9 cellular contexts compared by ENCODE assay signal in the genomic region with DNA sequence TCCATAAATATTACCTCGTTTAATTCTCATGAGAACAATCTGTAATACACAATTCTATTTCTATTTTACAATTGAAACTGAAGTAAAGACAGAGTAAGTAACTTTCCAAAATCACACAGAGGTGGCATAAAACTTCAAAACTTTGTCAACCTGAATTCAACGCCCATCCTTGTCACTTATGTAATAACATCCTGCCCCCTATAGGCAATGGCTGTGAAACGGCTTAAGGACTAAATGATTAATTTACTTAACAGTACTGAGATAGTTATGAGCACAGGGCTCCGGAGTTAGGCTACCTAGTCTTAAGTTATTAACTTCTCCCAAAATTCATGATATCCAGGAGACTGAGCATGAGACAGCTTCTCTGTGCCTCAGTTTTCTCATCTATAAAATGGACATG.
DNase-seq lines count a peak whose midpoint lies in the region; ATAC-seq and TF ChIP-seq lines count a peak whose summit lies in the region.
"Had no signal": no experiment of that assay in that cellular context is flagged by ENCODE, and none has a peak within 500 bp of the region (broad histone marks: within the 10 kb centered on the region; RNA-seq: fewer than 3 reads in every experiment).

No MANE protein-coding gene starts in this region.

- no peak overlapping the region for H3K27ac ChIP-seq in GM23338 (ENCODE audit: low read depth)
- no peak overlapping the region for H3K27ac ChIP-seq in PC-3 (ENCODE audit: low read length)
- H3K27ac ChIP-seq in coronary artery, result no peak overlapping the region

- no peaks in the 10 kb centered on the region for H3K9me3 ChIP-seq in PC-3 (ENCODE audit: low read length)

- H3K9me2 ChIP-seq in GM23338 (ENCODE audit: insufficient read depth), result no peaks in the 10 kb centered on the region
- H3K9me2 ChIP-seq in PC-3 (replicated peaks; ENCODE audit: low read length), result no peaks in the 10 kb centered on the region

- no peaks in the 10 kb centered on the region for H3K36me3 Mint-ChIP-seq in GM23338 (ENCODE audit: low read depth)
- no peaks in the 10 kb centered on the region for H3K36me3 Mint-ChIP-seq in glutamatergic neuron (ENCODE audit: unreplicated experiment)
- H3K36me3 Mint-ChIP-seq: naive thymus-derived CD8-positive, alpha-beta T cell had no signal

- H3K9me3 Mint-ChIP-seq in GM23338, result no peaks in the 10 kb centered on the region
- H3K9me3 Mint-ChIP-seq in glutamatergic neuron (ENCODE audit: unreplicated experiment), result no peaks in the 10 kb centered on the region
- H3K9me3 Mint-ChIP-seq: naive thymus-derived CD8-positive, alpha-beta T cell had no signal

- H3K9ac ChIP-seq in PC-3 (ENCODE audit: low read length), result no peak overlapping the region

- CTCF ChIA-PET in PC-3 (lab: Charles Lee), result no interaction called here

- H4K20me1 ChIP-seq in GM23338 (replicated peaks; ENCODE audit: insufficient read depth) (no peaks in the 10 kb centered on the region), PC-3 (ENCODE audit: low read length) (no peaks in the 10 kb centered on the region)

- H3K4me3 ChIP-seq in AG10803 (ENCODE audit: low read length), result no peak overlapping the region
- no peak overlapping the region for H3K4me3 ChIP-seq in GM23338
- H3K4me3 ChIP-seq in PC-3 (ENCODE audit: low read length), result no peak overlapping the region
- no peak overlapping the region for H3K4me3 ChIP-seq in coronary artery

- intact Hi-C loops in PC-3 (cut with micrococcal nuclease), result no loop called here

- H3K27me3 ChIP-seq in GM23338 (ENCODE audit: insufficient read depth) (no peaks in the 10 kb centered on the region), PC-3 (ENCODE audit: low read length) (peaks cover 86% of the 10 kb centered on the region)

- H3K36me3 ChIP-seq in GM23338 (ENCODE audit: insufficient read depth), result no peaks in the 10 kb centered on the region
- no peaks in the 10 kb centered on the region; the same call in 1 of the 2 replicates for H3K36me3 ChIP-seq in PC-3 (ENCODE audit: low read depth, low read length)

- H3F3A ChIP-seq in GM23338 (replicated peaks; ENCODE audit: low read depth), result no peaks in the 10 kb centered on the region
- H3F3A ChIP-seq in PC-3 (ENCODE audit: low read length, unreplicated experiment), result no peaks in the 10 kb centered on the region

- H2AFZ ChIP-seq in GM23338 (no peak overlapping the region), PC-3 (ENCODE audit: low read length) (no peak overlapping the region)

- no peak overlapping the region for H3K4me3 Mint-ChIP-seq in GM23338
- no peak overlapping the region for H3K4me3 Mint-ChIP-seq in glutamatergic neuron (ENCODE audit: unreplicated experiment)
- H3K4me3 Mint-ChIP-seq: naive thymus-derived CD8-positive, alpha-beta T cell had no signal

- TF ChIP-seq CTCF in AG10803 (conservative IDR thresholded peaks at IDR 0.05; ENCODE audit: low read length), result peak; percentile 68
- peak; percentile 80 to 87 for TF ChIP-seq CTCF in GM23338 (conservative IDR thresholded peaks at IDR 0.05; ENCODE audit: low read depth in 2 of 2)
- peak; percentile 82 for TF ChIP-seq CTCF in PC-3 (conservative IDR thresholded peaks at IDR 0.05; ENCODE audit: low read depth, low read length)
- peak; percentile 52 for TF ChIP-seq CTCF in glutamatergic neuron (IDR thresholded peaks at IDR 0.05; ENCODE audit: partially characterized antibody, unreplicated experiment)
- no peak for TF ChIP-seq CTCF in coronary artery (IDR thresholded peaks at IDR 0.05)

- BruUV-seq in PC-3 (replicated peaks; lab: Mats Ljungman, UMichigan), result no TSS peak

- peaks cover 2% of the 10 kb centered on the region for H3K27me3 Mint-ChIP-seq in GM23338 (ENCODE audit: insufficient read depth, low read depth, poor library complexity)
- peaks cover 2% of the 10 kb centered on the region for H3K27me3 Mint-ChIP-seq in glutamatergic neuron (ENCODE audit: unreplicated experiment)

- H3K4me1 Mint-ChIP-seq in GM23338 (peaks cover under 1% of the 10 kb centered on the region; the same call in 1 of the 3 replicates), glutamatergic neuron (ENCODE audit: low read depth, unreplicated experiment) (peaks cover 10% of the 10 kb centered on the region)
- H3K4me1 Mint-ChIP-seq: naive thymus-derived CD8-positive, alpha-beta T cell had no signal

- no peaks in the 10 kb centered on the region for H3K4me1 ChIP-seq in GM23338 (ENCODE audit: insufficient read depth)
- no peaks in the 10 kb centered on the region for H3K4me1 ChIP-seq in PC-3 (ENCODE audit: insufficient read depth, low read length)

- no peaks in the 10 kb centered on the region for H3K79me2 ChIP-seq in GM23338 (replicated peaks; ENCODE audit: insufficient read depth)
- H3K79me2 ChIP-seq in PC-3 (ENCODE audit: low read length), result no peaks in the 10 kb centered on the region

- H3K4me2 ChIP-seq in GM23338 (no peak overlapping the region), PC-3 (ENCODE audit: low read length) (no peak overlapping the region)

- DNase-seq in AG10803 (ENCODE audit: low read depth) (peak; percentile 46), GM23338 (ENCODE audit: low spot score) (peak; percentile 81), PC-3 (peak; percentile 68), glutamatergic neuron (no peak), NCI-H2171 treated with DMSO at 0.1 percent for 48 hours (lab: John Stamatoyannopoulos, UW) (no peak), putamen (ENCODE audit: low spot score) (no peak), coronary artery (ENCODE audit: low spot score) (no peak)
- DNase-seq: naive thymus-derived CD8-positive, alpha-beta T cell had no signal

- ATAC-seq in GM23338 (peak; percentile 81), PC-3 (peak; percentile 56), HG03196 (IDR thresholded peaks at IDR 0.05; ENCODE audit: unreplicated experiment) (no peak)
- ATAC-seq: naive thymus-derived CD8-positive, alpha-beta T cell had no signal

- H3K27ac Mint-ChIP-seq in GM23338, result no peak overlapping the region
- H3K27ac Mint-ChIP-seq in glutamatergic neuron (ENCODE audit: unreplicated experiment), result no peak overlapping the region
- H3K27ac Mint-ChIP-seq: naive thymus-derived CD8-positive, alpha-beta T cell had no signal

- POLR2A ChIA-PET in PC-3 (lab: Charles Lee; ENCODE audit: unreplicated experiment), result no interaction called here

TF ChIP-seq in GM23338, 12 proteins besides CTCF, POLR2A, EP300 and RAD21 (continues in another document):
- no peak for TF ChIP-seq REST (IDR thresholded peaks at IDR 0.05; ENCODE audit: unreplicated experiment)
- TF ChIP-seq NANOG (IDR thresholded peaks at IDR 0.05; ENCODE audit: borderline replicate concordance), result no peak
- no peak for TF ChIP-seq EZH2 (IDR thresholded peaks at IDR 0.05; ENCODE audit: low read depth, unreplicated experiment)
- TF ChIP-seq EZH2phosphoT487 (IDR thresholded peaks at IDR 0.05; ENCODE audit: unreplicated experiment), result no peak
- TF ChIP-seq, protein P1, sequence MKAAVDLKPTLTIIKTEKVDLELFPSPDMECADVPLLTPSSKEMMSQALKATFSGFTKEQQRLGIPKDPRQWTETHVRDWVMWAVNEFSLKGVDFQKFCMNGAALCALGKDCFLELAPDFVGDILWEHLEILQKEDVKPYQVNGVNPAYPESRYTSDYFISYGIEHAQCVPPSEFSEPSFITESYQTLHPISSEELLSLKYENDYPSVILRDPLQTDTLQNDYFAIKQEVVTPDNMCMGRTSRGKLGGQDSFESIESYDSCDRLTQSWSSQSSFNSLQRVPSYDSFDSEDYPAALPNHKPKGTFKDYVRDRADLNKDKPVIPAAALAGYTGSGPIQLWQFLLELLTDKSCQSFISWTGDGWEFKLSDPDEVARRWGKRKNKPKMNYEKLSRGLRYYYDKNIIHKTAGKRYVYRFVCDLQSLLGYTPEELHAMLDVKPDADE (IDR thresholded peaks at IDR 0.05), result no peak
- TF ChIP-seq STAT1 (IDR thresholded peaks at IDR 0.05; ENCODE audit: unreplicated experiment), result no peak

Comparison
In these comparisons a context has a peak if more than half of its experiments do, and no peak if none do; other contexts are left out.
1. DNase-seq: peak in AG10803 (single experiment), GM23338 (single experiment) and PC-3 (single experiment); none in glutamatergic neuron (single experiment), NCI-H2171 treated with DMSO at 0.1 percent for 48 hours (single experiment), putamen (single experiment) and coronary artery (single experiment).